ENCODE assay signal across 1 cellular context in genomic region chr2:106181064-106181463, GRCh38.
TF ChIP-seq lines count a peak whose summit lies in the region.

No MANE protein-coding gene starts in this region.

TF ChIP-seq in WTC11, 78 proteins besides CTCF, POLR2A, EP300 and RAD21 (continued from another document):
- TF ChIP-seq PRDM15 (CRISPR knock-in tag; IDR thresholded peaks at IDR 0.05) (no peak), ESRRA (CRISPR knock-in tag; IDR thresholded peaks at IDR 0.05; ENCODE audit: borderline replicate concordance) (no peak), ZNF232 (CRISPR knock-in tag; IDR thresholded peaks at IDR 0.05) (no peak), ZNF317 (CRISPR knock-in tag; IDR thresholded peaks at IDR 0.05; ENCODE audit: borderline replicate concordance, low read depth) (no peak), CREB1 (CRISPR knock-in tag; IDR thresholded peaks at IDR 0.05) (no peak), FOXJ3 (CRISPR knock-in tag; IDR thresholded peaks at IDR 0.05; ENCODE audit: borderline replicate concordance) (no peak)
